Comparison of ENCODE assay signal across 12 cellular contexts in the genomic region with DNA sequence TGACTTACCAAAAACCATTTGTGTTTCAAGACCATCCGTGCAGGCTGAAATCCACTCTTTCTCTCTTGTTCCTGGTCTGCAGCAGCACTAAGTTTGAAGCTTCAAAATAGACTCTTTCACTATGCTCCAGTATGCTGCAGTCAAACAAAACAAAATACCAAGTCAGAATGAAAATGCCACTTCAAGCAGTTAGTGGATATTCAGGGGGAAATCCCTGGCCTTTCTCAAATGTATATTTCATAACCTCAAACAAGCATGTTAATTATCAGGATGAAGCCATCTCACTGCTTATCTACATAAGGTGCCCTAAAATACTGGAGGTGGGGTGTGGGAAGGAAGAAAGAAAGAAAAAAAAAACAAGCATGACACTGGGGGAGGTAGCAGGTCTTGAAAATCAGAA.
DNase-seq lines count a peak whose midpoint lies in the region; ATAC-seq and TF ChIP-seq lines count a peak whose summit lies in the region.
"Had no signal": no experiment of that assay in that cellular context is flagged by ENCODE, and none has a peak within 500 bp of the region (broad histone marks: within the 10 kb centered on the region; RNA-seq: fewer than 3 reads in every experiment).

No MANE protein-coding gene starts in this region.

- H3K4me1 Mint-ChIP-seq in activated naive CD8-positive, alpha-beta T cell treated with anti-CD3 and anti-CD28 coated beads for 36 hours: peaks cover 42% of the 10 kb centered on the region

- intact Hi-C loops in prostate gland (cut with DNase I) (no loop called here), posterior cingulate gyrus (cut with DNase I) (no loop called here)

- no peaks in the 10 kb centered on the region for H3K27me3 Mint-ChIP-seq in activated naive CD8-positive, alpha-beta T cell treated with anti-CD3 and anti-CD28 coated beads for 36 hours
- H3K27me3 Mint-ChIP-seq: IgD-negative memory B cell had no signal

- H3K9me3 ChIP-seq in prostate gland: no peaks in the 10 kb centered on the region

- no peak overlapping the region for H3K4me3 ChIP-seq in prostate gland

- 84% methylated on average over 1 of the region's 1 CpG for WGBS in prostate gland

- DNase-seq in GM10266 (ENCODE audit: extremely low spot score) (peak; percentile 19), prostate gland (ENCODE audit: low spot score) (no peak), HCEC 1CT (no peak), posterior cingulate gyrus (no peak), AG08395 (ENCODE audit: low spot score) (no peak)
- DNase-seq in activated naive CD8-positive, alpha-beta T cell treated with anti-CD3 and anti-CD28 coated beads for 36 hours: no peak
- DNase-seq: activated CD4-positive, alpha-beta T cell treated with anti-CD3 and anti-CD28 coated beads for 1 hour; foreskin keratinocyte; NCI-H2029 treated with DMSO at 0.1 percent for 48 hours had no signal

- TF ChIP-seq CTCF in GM10266 (IDR thresholded peaks at IDR 0.05; ENCODE audit: control insufficient read depth, insufficient read depth, low read depth, missing control alignments) (no peak), prostate gland (IDR thresholded peaks at IDR 0.05) (no peak)

- no peak overlapping the region for H3K27ac ChIP-seq in prostate gland
- H3K27ac ChIP-seq: foreskin keratinocyte had no signal

- H3K4me1 ChIP-seq in prostate gland (replicated peaks): no peaks in the 10 kb centered on the region

- H3K27ac Mint-ChIP-seq in activated naive CD8-positive, alpha-beta T cell treated with anti-CD3 and anti-CD28 coated beads for 36 hours: peak overlapping the region; percentile 87

- H3K9me3 Mint-ChIP-seq in activated naive CD8-positive, alpha-beta T cell treated with anti-CD3 and anti-CD28 coated beads for 36 hours: peaks cover 8% of the 10 kb centered on the region

- TF ChIP-seq POLR2A in prostate gland (IDR thresholded peaks at IDR 0.05): no peak

- H3K36me3 ChIP-seq in prostate gland: no peaks in the 10 kb centered on the region

- peak; percentile 74 for ATAC-seq in GM18868 (IDR thresholded peaks at IDR 0.05; ENCODE audit: unreplicated experiment)
- peak; percentile 73 for ATAC-seq in HG02884 (IDR thresholded peaks at IDR 0.05; ENCODE audit: unreplicated experiment)
- ATAC-seq: foreskin keratinocyte had no signal

- H3K36me3 Mint-ChIP-seq in activated naive CD8-positive, alpha-beta T cell treated with anti-CD3 and anti-CD28 coated beads for 36 hours: peaks cover 44% of the 10 kb centered on the region

- H3K27me3 ChIP-seq in prostate gland (replicated peaks; ENCODE audit: insufficient read depth): no peaks in the 10 kb centered on the region
- H3K27me3 ChIP-seq: foreskin keratinocyte had no signal

- peak overlapping the region; percentile 38 for H3K4me3 Mint-ChIP-seq in activated naive CD8-positive, alpha-beta T cell treated with anti-CD3 and anti-CD28 coated beads for 36 hours
